In genomic region chr15:36877796-36878744, GRCh38 we compare ENCODE assay signal across 9 cellular contexts.
DNase-seq lines count a peak whose midpoint lies in the region; ATAC-seq and TF ChIP-seq lines count a peak whose summit lies in the region.
"Had no signal": no experiment of that assay in that cellular context is flagged by ENCODE, and none has a peak within 500 bp of the region (broad histone marks: within the 10 kb centered on the region; RNA-seq: fewer than 3 reads in every experiment).

No MANE protein-coding gene starts in this region.

- H3K4me3 Mint-ChIP-seq in brain = peak overlapping the region in 2 of 5 experiments; percentile 52 to 53

- no peaks in the 10 kb centered on the region for H3K36me3 ChIP-seq in DOHH2 (ENCODE audit: control insufficient read depth, low read length)
- H3K36me3 ChIP-seq in mucosa of descending colon (ENCODE audit: low read depth) = no peaks in the 10 kb centered on the region

- H3K4me1 ChIP-seq in DOHH2 (ENCODE audit: control insufficient read depth, low read length) = peaks cover 30% of the 10 kb centered on the region
- H3K4me1 ChIP-seq in mucosa of descending colon (ENCODE audit: low read depth) = peaks cover 4% of the 10 kb centered on the region

- peak overlapping the region; percentile 81 for H3K4me2 ChIP-seq in DOHH2 (ENCODE audit: low read length)

- H3K4me1 Mint-ChIP-seq in brain = peaks cover 74% of the 10 kb centered on the region

- peak overlapping the region; percentile 65 for H3K4me3 ChIP-seq in DOHH2 (ENCODE audit: low read length)
- H3K4me3 ChIP-seq in mucosa of descending colon = no peak overlapping the region

- no peaks in the 10 kb centered on the region for H3K36me3 Mint-ChIP-seq in brain

- TF ChIP-seq CTCF in DOHH2 (IDR thresholded peaks at IDR 0.05; ENCODE audit: low read depth, low read length, poor library complexity, severe bottlenecking) (no peak), brain (conservative IDR thresholded peaks at IDR 0.05) (no peak), mucosa of descending colon (IDR thresholded peaks at IDR 0.05) (no peak)

- ATAC-seq in HG02588 (IDR thresholded peaks at IDR 0.05; ENCODE audit: unreplicated experiment) (peak; percentile 65), mucosa of descending colon (peak; percentile 21), HG02852 (IDR thresholded peaks at IDR 0.05; ENCODE audit: unreplicated experiment) (no peak), HG03196 (IDR thresholded peaks at IDR 0.05; ENCODE audit: unreplicated experiment) (no peak), GM21526 (IDR thresholded peaks at IDR 0.05; ENCODE audit: low FRiP score, unreplicated experiment) (no peak)

- no peaks in the 10 kb centered on the region for H3K9me3 ChIP-seq in DOHH2 (ENCODE audit: control insufficient read depth, insufficient read depth, low read length)
- H3K9me3 ChIP-seq in mucosa of descending colon = no peaks in the 10 kb centered on the region

- H3K27me3 Mint-ChIP-seq in brain = peaks cover 51% of the 10 kb centered on the region

- no peaks in the 10 kb centered on the region for H3K79me2 ChIP-seq in DOHH2 (ENCODE audit: control insufficient read depth, low read length)

- peaks cover 0 to 7% (median 2%) of the 10 kb centered on the region in 5 experiments for H3K9me3 Mint-ChIP-seq in brain

- intact Hi-C loops in mucosa of descending colon (cut with DNase I, micrococcal nuclease) = no loop called here

- H3K27ac ChIP-seq in DOHH2 (ENCODE audit: low read depth, low read length) = no peak overlapping the region

- H3F3A ChIP-seq in DOHH2 (ENCODE audit: control insufficient read depth, insufficient read depth) = peaks cover 4% of the 10 kb centered on the region; the same call in 1 of the 2 replicates

- H3K9me2 ChIP-seq in DOHH2 (replicated peaks; ENCODE audit: control insufficient read depth, low read length) = no peaks in the 10 kb centered on the region

- DNase-seq in mucosa of descending colon (no peak), SHP77 (lab: John Stamatoyannopoulos, UW) (no peak)
- DNase-seq: COR-L47 had no signal

- no peaks in the 10 kb centered on the region for H4K20me1 ChIP-seq in DOHH2 (ENCODE audit: control insufficient read depth, insufficient read depth, low read depth, low read length)

- peaks cover 19% of the 10 kb centered on the region for H3K27me3 ChIP-seq in DOHH2 (ENCODE audit: control insufficient read depth, low read length)

- peak overlapping the region in 3 of 5 experiments; percentile 8 to 79 (median 28) for H3K27ac Mint-ChIP-seq in brain

Comparison
In these comparisons a context has a peak if more than half of its experiments do, and no peak if none do; other contexts are left out.
1. ATAC-seq: peak in HG02588 (single experiment) and mucosa of descending colon (single experiment); none in HG02852 (single experiment), HG03196 (single experiment) and GM21526 (single experiment).